In genomic region chr3:186965141-186965879, GRCh38 we compare ENCODE assay signal across 9 cellular contexts. TPM values are rescaled to one million over a fixed set of nuclear protein-coding genes. Genes with fewer than 3 reads are reported as not detected.
A peak's percentile ranks its signal among the peaks of the same experiment; 100 is the strongest.
DNase-seq lines count a peak whose midpoint lies in the region; ATAC-seq and TF ChIP-seq lines count a peak whose summit lies in the region.
"Had no signal": no experiment of that assay in that cellular context is flagged by ENCODE, and none has a peak within 500 bp of the region (broad histone marks: within the 10 kb centered on the region; RNA-seq: fewer than 3 reads in every experiment).

No MANE protein-coding gene starts in this region.

- H3K36me3 ChIP-seq in prostate gland (no peaks in the 10 kb centered on the region), WERI-Rb-1 (no peaks in the 10 kb centered on the region; the same call in 1 of the 2 replicates)

- 79% methylated on average over 10 of the region's 10 CpGs for WGBS in prostate gland

- H3K4me3 ChIP-seq in prostate gland (no peak overlapping the region), WERI-Rb-1 (ENCODE audit: low read depth, low read length) (no peak overlapping the region)
- H3K4me3 ChIP-seq: lower lobe of right lung had no signal

- H3K9me3 ChIP-seq in prostate gland (no peaks in the 10 kb centered on the region), WERI-Rb-1 (ENCODE audit: severe bottlenecking) (no peaks in the 10 kb centered on the region)
- H3K9me3 ChIP-seq: lower lobe of right lung had no signal

- H3K27ac ChIP-seq in caudate nucleus (ENCODE audit: low read depth, low read length) (peak overlapping the region; percentile 78), prostate gland (peak overlapping the region; percentile 21 to 82), WERI-Rb-1 (no peak overlapping the region)
- H3K27ac ChIP-seq: lower lobe of right lung had no signal

- no peaks in the 10 kb centered on the region for H3K4me1 ChIP-seq in prostate gland (replicated peaks)
- H3K4me1 ChIP-seq: lower lobe of right lung had no signal

- intact Hi-C loops in prostate gland (cut with DNase I): no loop called here

- no peaks in the 10 kb centered on the region for H3K27me3 ChIP-seq in prostate gland (replicated peaks; ENCODE audit: insufficient read depth)
- no peaks in the 10 kb centered on the region for H3K27me3 ChIP-seq in WERI-Rb-1 (ENCODE audit: insufficient read depth, low read depth, severe bottlenecking)

- ATAC-seq in HG02759 (IDR thresholded peaks at IDR 0.05; ENCODE audit: unreplicated experiment) (peak; percentile 52), GM19397 (IDR thresholded peaks at IDR 0.05; ENCODE audit: unreplicated experiment) (no peak)
- ATAC-seq: lower lobe of right lung had no signal

- no peak for TF ChIP-seq CTCF in GM13977 (IDR thresholded peaks at IDR 0.05; ENCODE audit: extremely low read depth, insufficient read depth, missing control alignments)
- no peak for TF ChIP-seq CTCF in prostate gland (IDR thresholded peaks at IDR 0.05)
- no peak for TF ChIP-seq CTCF in WERI-Rb-1 (IDR thresholded peaks at IDR 0.05; ENCODE audit: low read depth, low read length)

- in situ Hi-C loops in GM13977 (cut with MboI; ENCODE audit: low pct_unique_long_range_greater_than_20kb, low sequenced_read_pairs, unreplicated experiment): no loop called here

- TF ChIP-seq POLR2A in prostate gland (IDR thresholded peaks at IDR 0.05): no peak

- DNase-seq in GM13977 (ENCODE audit: low spot score): peak; percentile 56
- no peak for DNase-seq in caudate nucleus (lab: John Stamatoyannopoulos, UW)
- DNase-seq in prostate gland (ENCODE audit: low spot score): no peak
- no peak for DNase-seq in mesenteric fat pad (ENCODE audit: low spot score)
- no peak for DNase-seq in WERI-Rb-1
- no peak for DNase-seq in DMS79 treated with DMSO at 0.1 percent for 48 hours (lab: John Stamatoyannopoulos, UW)
- DNase-seq: lower lobe of right lung had no signal

RNA-seq across cellular contexts. Expression of gene ST6GAL1, which starts 35.0 kb away (rescaled TPM):
- total RNA-seq in prostate gland (100 to 1,000 TPM; 101 to 225 TPM), mesenteric fat pad (35.6 TPM)
